In the genomic region with DNA sequence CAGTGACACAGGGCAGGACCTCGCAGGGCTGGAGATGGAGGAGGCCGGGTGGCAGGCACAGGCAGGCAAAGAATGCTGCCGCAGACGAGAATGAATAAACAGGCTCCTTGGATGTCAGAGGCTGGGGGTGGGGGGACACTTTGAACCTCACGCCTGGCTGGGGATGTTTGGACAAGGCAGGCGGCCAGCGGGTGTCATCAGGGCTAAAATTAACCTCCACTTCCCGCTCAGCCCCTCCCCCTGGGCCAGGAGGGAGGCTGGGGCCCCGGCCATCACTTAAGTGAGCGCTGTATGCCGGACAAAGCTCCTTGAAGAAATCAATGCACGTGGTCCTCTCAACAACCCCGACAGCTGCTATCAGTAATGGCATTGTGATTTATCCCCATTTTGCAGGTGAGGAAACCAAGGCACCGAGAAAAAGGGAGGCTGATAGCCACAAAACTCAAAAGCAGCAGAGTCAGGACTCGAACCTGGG, we compare ENCODE assay signal across 9 cellular contexts. TPM values are rescaled to one million over a fixed set of nuclear protein-coding genes. Genes with fewer than 3 reads are reported as not detected.
DNase-seq lines count a peak whose midpoint lies in the region; ATAC-seq lines count a peak whose summit lies in the region.
"Had no signal": no experiment of that assay in that cellular context is flagged by ENCODE, and none has a peak within 500 bp of the region (broad histone marks: within the 10 kb centered on the region; RNA-seq: fewer than 3 reads in every experiment).

No MANE protein-coding gene starts in this region.

- peak; percentile 84 for ATAC-seq in left lobe of liver
- ATAC-seq in GM21360 (IDR thresholded peaks at IDR 0.05; ENCODE audit: unreplicated experiment), result no peak

- H3K4me2 ChIP-seq in BLaER1 treated with 17β-estradiol and CSF1 and Interleukin-3, amounts not matched to agents 10 nM and 100 nM, result peak overlapping the region; percentile 19 to 49 (median 40); a peak in 11 of 22 replicates

- no peaks in the 10 kb centered on the region for H3K36me3 ChIP-seq in BLaER1 treated with 17β-estradiol and CSF1 and Interleukin-3, amounts not matched to agents 10 nM and 100 nM
- H3K36me3 ChIP-seq: ovary had no signal

- no peaks in the 10 kb centered on the region; a peak in 1 of 22 replicates for H4K20me1 ChIP-seq in BLaER1 treated with 17β-estradiol and CSF1 and Interleukin-3, amounts not matched to agents 10 nM and 100 nM

- no peak overlapping the region for H3K27ac ChIP-seq in BLaER1 treated with 17β-estradiol and CSF1 and Interleukin-3, amounts not matched to agents 10 nM and 100 nM
- H3K27ac ChIP-seq: ovary, VCaP had no signal

- H3K9me3 ChIP-seq in BLaER1 treated with 17β-estradiol and CSF1 and Interleukin-3, amounts not matched to agents 10 nM and 100 nM (replicated peaks in 1 of 11), result no peaks in the 10 kb centered on the region
- H3K9me3 ChIP-seq: ovary had no signal

- H3K4me3 ChIP-seq in BLaER1 treated with 17β-estradiol and CSF1 and Interleukin-3, amounts not matched to agents 10 nM and 100 nM, result no peak overlapping the region
- H3K4me3 ChIP-seq: ovary had no signal

- H3K4me1 ChIP-seq in BLaER1 treated with 17β-estradiol and CSF1 and Interleukin-3, amounts not matched to agents 10 nM and 100 nM, result peaks cover 5 to 22% (median 13%) of the 10 kb centered on the region in 10 experiments; a peak in 16 of 20 replicates

- DNase-seq in amniotic epithelial cell (ENCODE audit: low read depth) (peak; percentile 64), left lobe of liver (ENCODE audit: low spot score) (peak; percentile 84), NCI-H345 (lab: John Stamatoyannopoulos, UW) (no peak)
- DNase-seq in stimulated activated CD4-positive, alpha-beta T cell treated with anti-CD3 and anti-CD28 coated beads, Interleukin-2, amount 100 ng/mL, for 48 hours, result no peak
- DNase-seq: MV-4-11 had no signal

- H3K27me3 ChIP-seq in BLaER1 treated with 17β-estradiol and CSF1 and Interleukin-3, amounts not matched to agents 10 nM and 100 nM, result no peaks in the 10 kb centered on the region
- H3K27me3 ChIP-seq: ovary had no signal

- H3K9ac ChIP-seq in BLaER1 treated with 17β-estradiol and CSF1 and Interleukin-3, amounts not matched to agents 10 nM and 100 nM, result no peak overlapping the region

RNA-seq across cellular contexts. Expression of gene FUT5, which starts 10.3 kb away (rescaled TPM):
- 0.40 TPM for total RNA-seq in left lobe of liver

RNA-seq across cellular contexts. Expression of gene NDUFA11, which starts 22.9 kb away (rescaled TPM):
- total RNA-seq in left lobe of liver, result 164 TPM

RNA-seq across cellular contexts. Expression of gene VMAC, which starts 24.0 kb away (rescaled TPM):
- 3.9 TPM for total RNA-seq in left lobe of liver

RNA-seq across cellular contexts. Expression of gene FUT3, which starts 29.4 kb away (rescaled TPM):
- 0.93 TPM for total RNA-seq in left lobe of liver

RNA-seq across cellular contexts. Expression of gene CAPS, which starts 33.4 kb away (rescaled TPM):
- total RNA-seq in left lobe of liver, result 11.5 TPM

Comparison
In these comparisons a context has a peak if more than half of its experiments do, and no peak if none do; other contexts are left out.
1. DNase-seq: peak in amniotic epithelial cell (single experiment) and left lobe of liver (single experiment); none in NCI-H345 (single experiment) and stimulated activated CD4-positive, alpha-beta T cell treated with anti-CD3 and anti-CD28 coated beads, Interleukin-2, amount 100 ng/mL, for 48 hours (0 of 2).